In the genomic region with DNA sequence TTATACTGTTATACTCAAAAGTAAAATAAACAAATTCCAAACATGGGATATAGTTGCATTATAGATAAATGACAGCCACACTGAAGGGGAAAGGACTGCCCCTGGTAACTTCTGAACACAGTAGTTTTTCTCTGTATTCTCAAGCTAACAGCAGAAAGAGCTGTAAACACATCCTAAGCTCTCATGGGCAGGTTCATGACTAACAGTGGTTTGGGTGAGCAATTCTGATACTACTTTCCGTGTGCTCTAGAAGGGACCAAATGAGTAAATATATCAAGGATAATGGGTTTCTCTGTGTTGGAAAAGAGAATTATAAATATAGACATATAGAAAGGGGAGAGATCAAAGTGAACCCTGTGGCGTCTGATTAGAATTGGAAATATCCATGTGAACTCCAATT, we compare ENCODE assay signal across 16 cellular contexts. TPM values are rescaled to one million over a fixed set of nuclear protein-coding genes. Genes with fewer than 3 reads are reported as not detected.
A peak's percentile ranks its signal among the peaks of the same experiment; 100 is the strongest.
DNase-seq lines count a peak whose midpoint lies in the region; ATAC-seq lines count a peak whose summit lies in the region.
"Had no signal": no experiment of that assay in that cellular context is flagged by ENCODE, and none has a peak within 500 bp of the region (broad histone marks: within the 10 kb centered on the region; RNA-seq: fewer than 3 reads in every experiment).

No MANE protein-coding gene starts in this region.

- H3K27ac Mint-ChIP-seq in CD8-positive, alpha-beta memory T cell, result peak overlapping the region in 1 of 8 donors; percentile 54
- H3K27ac Mint-ChIP-seq: nephron, progenitor cell of endocrine pancreas had no signal

- ATAC-seq in HG02623 (IDR thresholded peaks at IDR 0.05; ENCODE audit: unreplicated experiment), result no peak

- H3K27me3 Mint-ChIP-seq in CD8-positive, alpha-beta memory T cell, result peaks cover 8 to 12% of the 10 kb centered on the region in 2 donors

- H3K4me1 Mint-ChIP-seq in CD8-positive, alpha-beta memory T cell, result no peaks in the 10 kb centered on the region
- H3K4me1 Mint-ChIP-seq: nephron had no signal

- H3K4me1 ChIP-seq in CD8-positive, alpha-beta memory T cell (ENCODE audit: insufficient read depth, low read length), result no peaks in the 10 kb centered on the region
- H3K4me1 ChIP-seq: colonic mucosa had no signal

- POLR2A ChIA-PET in CD8-positive, alpha-beta memory T cell (lab: Charles Lee), result no interaction called here

- no peak overlapping the region for H3K4me3 Mint-ChIP-seq in CD8-positive, alpha-beta memory T cell
- H3K4me3 Mint-ChIP-seq: nephron had no signal

- peaks cover 15 to 21% (median 16%) of the 10 kb centered on the region in 5 donors for H3K9me3 Mint-ChIP-seq in CD8-positive, alpha-beta memory T cell

- H3K9me3 ChIP-seq in CD8-positive, alpha-beta memory T cell (ENCODE audit: low read length), result peaks cover 9% of the 10 kb centered on the region
- H3K9me3 ChIP-seq: colonic mucosa had no signal

- H3K36me3 Mint-ChIP-seq in CD8-positive, alpha-beta memory T cell, result peaks cover 0 to 12% (median 0%) of the 10 kb centered on the region in 3 donors

- no peaks in the 10 kb centered on the region for H3K36me3 ChIP-seq in CD8-positive, alpha-beta memory T cell (ENCODE audit: insufficient read depth, low read length)
- H3K36me3 ChIP-seq: colonic mucosa had no signal

- DNase-seq in AG08395 (ENCODE audit: low spot score), result peak; percentile 32
- peak; percentile 59 for DNase-seq in ELR (ENCODE audit: low read depth)
- peak; percentile 63 for DNase-seq in amniotic epithelial cell (ENCODE audit: low read depth)
- DNase-seq in CD8-positive, alpha-beta memory T cell, result no peak
- DNase-seq in GF-D8 (lab: John Stamatoyannopoulos, UW), result no peak
- DNase-seq: Calu3, colonic mucosa, foreskin melanocyte, kidney glomerular epithelial cell, NCI-H345 had no signal

- H3K4me3 ChIP-seq in CD8-positive, alpha-beta memory T cell (ENCODE audit: low read length), result no peak overlapping the region
- H3K4me3 ChIP-seq: colonic mucosa had no signal

- H3K27me3 ChIP-seq in CD8-positive, alpha-beta memory T cell (ENCODE audit: insufficient read depth, low read length, poor library complexity, severe bottlenecking), result no peaks in the 10 kb centered on the region
- H3K27me3 ChIP-seq: colonic mucosa had no signal

- H3K27ac ChIP-seq in CD8-positive, alpha-beta memory T cell (ENCODE audit: low read depth, low read length), result no peak overlapping the region
- H3K27ac ChIP-seq: colonic mucosa, VCaP had no signal

- CTCF ChIA-PET in CD8-positive, alpha-beta memory T cell (lab: Charles Lee), result no interaction called here

RNA-seq across cellular contexts. Expression of gene LCN6, which starts 2.2 kb away (rescaled TPM):
- total RNA-seq in CD8-positive, alpha-beta memory T cell, result not detected
- polyA plus RNA-seq in CD8-positive, alpha-beta memory T cell, result not detected
- total RNA-seq: Calu3, MCF 10A, progenitor cell of endocrine pancreas had no signal

RNA-seq across cellular contexts. Expression of gene LCN8, which starts 7.5 kb away (rescaled TPM):
- not detected for total RNA-seq in CD8-positive, alpha-beta memory T cell
- not detected for polyA plus RNA-seq in CD8-positive, alpha-beta memory T cell
- total RNA-seq: Calu3, colonic mucosa, MCF 10A, mesenteric fat pad, progenitor cell of endocrine pancreas had no signal

RNA-seq across cellular contexts. Expression of gene LCN10, which starts 7.8 kb away (rescaled TPM):
- total RNA-seq in CD8-positive, alpha-beta memory T cell, result 1 to 10 TPM; 1.1 to 1.2 TPM
- polyA plus RNA-seq in CD8-positive, alpha-beta memory T cell, result 0.22 TPM
- total RNA-seq: MCF 10A, progenitor cell of endocrine pancreas had no signal

RNA-seq across cellular contexts. Expression of gene LCN15, which starts 13.8 kb away (rescaled TPM):
- total RNA-seq in CD8-positive, alpha-beta memory T cell, result not detected
- polyA plus RNA-seq in CD8-positive, alpha-beta memory T cell, result not detected
- total RNA-seq: Calu3, MCF 10A, progenitor cell of endocrine pancreas had no signal

RNA-seq across cellular contexts. Expression of gene DIPK1B, which starts 38.2 kb away (rescaled TPM):
- not detected for total RNA-seq in CD8-positive, alpha-beta memory T cell
- not detected for polyA plus RNA-seq in CD8-positive, alpha-beta memory T cell
- total RNA-seq: MCF 10A had no signal

Comparison
In these comparisons a context has a peak if more than half of its experiments do, and no peak if none do; other contexts are left out.
1. DNase-seq: peak in AG08395 (single experiment), ELR (single experiment) and amniotic epithelial cell (single experiment); none in CD8-positive, alpha-beta memory T cell (0 of 5) and GF-D8 (single experiment).